In the genomic region with DNA sequence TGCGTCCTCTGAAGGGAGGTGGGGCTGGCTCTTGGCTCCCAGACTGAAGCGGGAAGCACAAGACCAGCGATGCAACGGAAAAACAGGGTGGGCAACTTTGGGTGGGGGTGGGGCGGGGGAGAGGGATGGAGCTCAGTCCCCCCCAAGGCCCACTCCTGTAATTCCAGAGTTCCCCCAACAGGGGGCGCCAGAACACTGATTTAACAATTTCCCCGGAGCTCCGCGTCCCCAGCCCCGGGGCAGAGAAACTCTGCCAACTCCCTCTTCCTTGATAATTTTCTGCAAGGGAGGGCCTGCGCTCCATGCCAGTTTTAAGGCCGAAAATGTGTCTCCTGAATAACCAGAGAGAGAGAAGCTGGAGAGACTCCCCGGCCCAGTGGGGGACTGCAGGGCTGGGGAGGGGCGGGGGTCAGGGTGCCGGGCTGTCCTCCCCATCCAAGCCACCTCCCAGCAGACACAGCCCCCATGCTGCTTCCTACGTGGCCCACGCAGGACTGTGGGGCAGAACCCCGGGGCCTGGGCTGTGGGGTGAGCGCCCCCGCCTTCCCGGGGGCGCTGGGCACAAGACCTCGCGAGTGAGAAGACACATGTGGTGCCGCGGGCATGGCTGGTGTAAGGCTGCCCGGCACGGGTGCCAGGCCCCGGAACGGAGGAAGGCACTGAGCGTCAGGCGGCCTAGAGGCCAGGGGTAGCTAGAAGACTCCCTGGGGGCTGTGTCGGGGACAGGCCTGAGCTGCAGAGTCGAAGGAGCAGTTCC, we compare ENCODE assay signal across 8 cellular contexts. TPM values are rescaled to one million over a fixed set of nuclear protein-coding genes. Genes with fewer than 3 reads are reported as not detected.
DNase-seq lines count a peak whose midpoint lies in the region; ATAC-seq and TF ChIP-seq lines count a peak whose summit lies in the region.

No MANE protein-coding gene starts in this region.

- H3K4me3 ChIP-seq in CD8-positive, alpha-beta memory T cell (ENCODE audit: low read length): no peak overlapping the region
- no peak overlapping the region for H3K4me3 ChIP-seq in uterus

- TF ChIP-seq CTCF in glutamatergic neuron (IDR thresholded peaks at IDR 0.05; ENCODE audit: partially characterized antibody, unreplicated experiment) (peak; percentile 100), progenitor cell of endocrine pancreas (IDR thresholded peaks at IDR 0.05; ENCODE audit: unreplicated experiment) (peak; percentile 96), uterus (IDR thresholded peaks at IDR 0.05) (peak; percentile 71 to 88 (median 74))

- peak; percentile 31 to 78 (median 51) for DNase-seq in CD8-positive, alpha-beta memory T cell
- DNase-seq in HT1080 (ENCODE audit: low read depth): peak; percentile 29
- peak; percentile 51 for DNase-seq in RPMI8226
- peak; percentile 37 to 64 (median 51) for DNase-seq in activated naive CD4-positive, alpha-beta T cell (lab: John Stamatoyannopoulos, UW)
- peak; percentile 82 for DNase-seq in glutamatergic neuron
- DNase-seq in progenitor cell of endocrine pancreas (ENCODE audit: low spot score, unreplicated experiment): peak; percentile 67
- DNase-seq in uterus: peak; percentile 54 to 68

- CTCF ChIA-PET in CD8-positive, alpha-beta memory T cell (lab: Charles Lee): interaction anchor here (0.6 to 4.6 kb wide), 38 partner anchors 8 to 350 kb away, joined by 3 to 160 read pairs (median 4); a partner anchor contains a TSS

- H3K27ac Mint-ChIP-seq in CD8-positive, alpha-beta memory T cell: peak overlapping the region in 1 of 8 donors; percentile 58
- H3K27ac Mint-ChIP-seq in glutamatergic neuron (ENCODE audit: unreplicated experiment) (no peak overlapping the region), progenitor cell of endocrine pancreas (no peak overlapping the region)

- H3K4me3 Mint-ChIP-seq in CD8-positive, alpha-beta memory T cell: no peak overlapping the region
- H3K4me3 Mint-ChIP-seq in glutamatergic neuron (ENCODE audit: unreplicated experiment) (no peak overlapping the region), progenitor cell of endocrine pancreas (ENCODE audit: low read depth) (no peak overlapping the region)

- H3K36me3 ChIP-seq in CD8-positive, alpha-beta memory T cell (ENCODE audit: insufficient read depth, low read length): peaks cover 26% of the 10 kb centered on the region
- H3K36me3 ChIP-seq in uterus: no peaks in the 10 kb centered on the region

- no peak for TF ChIP-seq POLR2A in uterus (IDR thresholded peaks at IDR 0.05)

- ATAC-seq in HG03571 (IDR thresholded peaks at IDR 0.05; ENCODE audit: unreplicated experiment): no peak

- no peaks in the 10 kb centered on the region for H3K9me3 ChIP-seq in CD8-positive, alpha-beta memory T cell (ENCODE audit: low read length)
- no peaks in the 10 kb centered on the region for H3K9me3 ChIP-seq in uterus

- intact Hi-C loops in uterus (cut with DNase I; ENCODE audit: low total_unique reads): loop anchor here (5.0 kb wide), 2 partner anchors 70 to 140 kb away; a partner anchor contains a TSS

- POLR2A ChIA-PET in CD8-positive, alpha-beta memory T cell (lab: Charles Lee): no interaction called here

- H3K27me3 Mint-ChIP-seq in CD8-positive, alpha-beta memory T cell: no peaks in the 10 kb centered on the region
- peaks cover 5% of the 10 kb centered on the region for H3K27me3 Mint-ChIP-seq in glutamatergic neuron (ENCODE audit: unreplicated experiment)
- no peaks in the 10 kb centered on the region for H3K27me3 Mint-ChIP-seq in progenitor cell of endocrine pancreas

- H3K4me1 Mint-ChIP-seq in CD8-positive, alpha-beta memory T cell: peaks cover 5 to 15% (median 8%) of the 10 kb centered on the region in 3 donors
- peaks cover 1% of the 10 kb centered on the region for H3K4me1 Mint-ChIP-seq in glutamatergic neuron (ENCODE audit: low read depth, unreplicated experiment)
- no peaks in the 10 kb centered on the region for H3K4me1 Mint-ChIP-seq in progenitor cell of endocrine pancreas (ENCODE audit: low read depth)

- no peaks in the 10 kb centered on the region for H3K4me1 ChIP-seq in CD8-positive, alpha-beta memory T cell (ENCODE audit: insufficient read depth, low read length)
- no peaks in the 10 kb centered on the region for H3K4me1 ChIP-seq in uterus

- peaks cover 4 to 84% (median 5%) of the 10 kb centered on the region in 3 donors for H3K36me3 Mint-ChIP-seq in CD8-positive, alpha-beta memory T cell
- H3K36me3 Mint-ChIP-seq in glutamatergic neuron (ENCODE audit: unreplicated experiment): no peaks in the 10 kb centered on the region
- H3K36me3 Mint-ChIP-seq in progenitor cell of endocrine pancreas (ENCODE audit: insufficient read depth): no peaks in the 10 kb centered on the region

- H3K27ac ChIP-seq in CD8-positive, alpha-beta memory T cell (ENCODE audit: low read depth, low read length): no peak overlapping the region
- no peak overlapping the region for H3K27ac ChIP-seq in uterus

- H3K27me3 ChIP-seq in CD8-positive, alpha-beta memory T cell (ENCODE audit: insufficient read depth, low read length, poor library complexity, severe bottlenecking): no peaks in the 10 kb centered on the region
- no peaks in the 10 kb centered on the region for H3K27me3 ChIP-seq in uterus

- peaks cover 0 to 1% (median 0%) of the 10 kb centered on the region in 5 donors for H3K9me3 Mint-ChIP-seq in CD8-positive, alpha-beta memory T cell
- H3K9me3 Mint-ChIP-seq in glutamatergic neuron (ENCODE audit: unreplicated experiment): no peaks in the 10 kb centered on the region
- no peaks in the 10 kb centered on the region for H3K9me3 Mint-ChIP-seq in progenitor cell of endocrine pancreas (ENCODE audit: low read depth)

RNA-seq across cellular contexts. Expression of a gene that starts 51.4 kb away (rescaled TPM):
- total RNA-seq in CD8-positive, alpha-beta memory T cell: 10 to 100 TPM; 37.5 to 37.6 TPM
- 9.9 TPM for polyA plus RNA-seq in CD8-positive, alpha-beta memory T cell
- total RNA-seq in HT1080 (2014; rRNA removed; shearing (Covaris generic)): 4.7 and 5.2 TPM in 2 replicates
- 7.9 and 8.9 TPM in 2 replicates for polyA plus RNA-seq in HT1080 (2015; cell fraction: cytosol; rRNA removed)
- 14.3 and 15.3 TPM in 2 replicates for polyA plus RNA-seq in HT1080 (2015; cell fraction: nucleus; rRNA removed)
- total RNA-seq in glutamatergic neuron (ENCODE audit: unreplicated experiment) (51.1 TPM), progenitor cell of endocrine pancreas (10.1 and 11.4 TPM in 2 replicates), uterus (10 to 100 TPM in 1 of 4 donors, 1 to 10 TPM in 2, under 1 TPM in 1; 0.29 to 11.3 (median 2.4) TPM)

Comparison
In these comparisons a context has a peak if more than half of its experiments do, and no peak if none do; other contexts are left out.
1. DNase-seq: peak in every context shown above with its lines; median percentile 82 in glutamatergic neuron; 67 in progenitor cell of endocrine pancreas; 61 in uterus; 51 in CD8-positive, alpha-beta memory T cell; 51 in RPMI8226; 51 in activated naive CD4-positive, alpha-beta T cell; 29 in HT1080.